In genomic region chr15:45376967-45377629, GRCh38 we compare ENCODE assay signal across 8 cellular contexts. TPM values are rescaled to one million over a fixed set of nuclear protein-coding genes. Genes with fewer than 3 reads are reported as not detected.
DNase-seq lines count a peak whose midpoint lies in the region; TF ChIP-seq lines count a peak whose summit lies in the region.

No MANE protein-coding gene starts in this region.

- no peak for TF ChIP-seq CTCF in neural progenitor cell (IDR thresholded peaks at IDR 0.05)

- H3K79me2 ChIP-seq in neural progenitor cell (ENCODE audit: low read depth): no peaks in the 10 kb centered on the region

- POLR2A ChIA-PET in HEK293T (lab: Yijun Ruan, JAX): interaction anchor here (1.1 kb wide), 1 partner anchor 9 kb away, joined by 3 read pairs; no protein-coding TSS in a partner anchor

- peaks cover 15% of the 10 kb centered on the region for H3K27me3 Mint-ChIP-seq in neural progenitor cell (ENCODE audit: insufficient read depth, low read depth)

- H3K27ac Mint-ChIP-seq in neural progenitor cell: no peak overlapping the region

- H3K9me3 Mint-ChIP-seq in neural progenitor cell: no peaks in the 10 kb centered on the region

- H3K27me3 ChIP-seq in BLaER1 (peaks cover 45% of the 10 kb centered on the region), duodenal mucosa (ENCODE audit: control insufficient read depth in 1 of 2, insufficient read depth in 2 of 2, low read length in 2 of 2) (no peaks in the 10 kb centered on the region), neural progenitor cell (peaks cover 67% of the 10 kb centered on the region)

- H4K20me1 ChIP-seq in BLaER1 (peaks cover 14% of the 10 kb centered on the region), neural progenitor cell (ENCODE audit: low read depth) (peaks cover 4% of the 10 kb centered on the region)

- DNase-seq in NCI-H446 (lab: John Stamatoyannopoulos, UW): peak; percentile 31 to 62
- no peak for DNase-seq in neural progenitor cell (ENCODE audit: low spot score)
- DNase-seq in stimulated activated CD4-positive, alpha-beta T cell treated with anti-CD3 and anti-CD28 coated beads, Interleukin-2, amount 100 ng/mL, for 24 hours: no peak
- DNase-seq in HEK293T (ENCODE audit: extremely low spot score): no peak
- no peak for DNase-seq in NCI-H526 treated with DMSO at 0.1 percent for 48 hours (lab: John Stamatoyannopoulos, UW)
- no peak for DNase-seq in activated CD4-positive, alpha-beta T cell treated with anti-CD3 and anti-CD28 coated beads, Interleukin-2, amount 50 U/mL, for 1 hour

- H3K36me3 ChIP-seq in BLaER1 (no peaks in the 10 kb centered on the region), duodenal mucosa (ENCODE audit: control insufficient read depth in 1 of 2, insufficient read depth in 2 of 2, low read length in 2 of 2) (peaks cover 0 to 5% of the 10 kb centered on the region in 2 donors), neural progenitor cell (no peaks in the 10 kb centered on the region)

- H2AFZ ChIP-seq in neural progenitor cell (replicated peaks): peak overlapping the region; percentile 96

- peak overlapping the region; percentile 72; the same call in 1 of the 2 replicates for H3K4me3 ChIP-seq in BLaER1
- H3K4me3 ChIP-seq in duodenal mucosa (ENCODE audit: low read depth in 1 of 2, low read length in 2 of 2): peak overlapping the region; percentile 74 to 75
- H3K4me3 ChIP-seq in neural progenitor cell: peak overlapping the region; percentile 80

- peaks cover 34% of the 10 kb centered on the region for H3K4me1 ChIP-seq in BLaER1
- H3K4me1 ChIP-seq in duodenal mucosa (ENCODE audit: control insufficient read depth in 1 of 2, insufficient read depth in 2 of 2, low read length in 2 of 2): peaks cover 38 to 40% of the 10 kb centered on the region in 2 donors
- peaks cover 9% of the 10 kb centered on the region for H3K4me1 ChIP-seq in neural progenitor cell

- peaks cover 21% of the 10 kb centered on the region for H3F3A ChIP-seq in neural progenitor cell (ENCODE audit: low read depth)

- CTCF ChIA-PET in HEK293T (lab: Yijun Ruan, JAX): no interaction called here

- H3K27ac ChIP-seq in BLaER1 (no peak overlapping the region), duodenal mucosa (ENCODE audit: low read depth, low read length) (peak overlapping the region; percentile 58), neural progenitor cell (no peak overlapping the region)

- H3K4me1 Mint-ChIP-seq in neural progenitor cell: peaks cover 21% of the 10 kb centered on the region

- H3K36me3 Mint-ChIP-seq in neural progenitor cell: no peaks in the 10 kb centered on the region

- H3K4me2 ChIP-seq in BLaER1 (peak overlapping the region; percentile 99), neural progenitor cell (peak overlapping the region; percentile 96)

- H3K9ac ChIP-seq in BLaER1: no peak overlapping the region
- H3K9ac ChIP-seq in duodenal mucosa (ENCODE audit: low read depth in 1 of 2, low read length in 2 of 2): peak overlapping the region; percentile 59 to 81
- H3K9ac ChIP-seq in neural progenitor cell: no peak overlapping the region

- peak overlapping the region; percentile 95 for H3K4me3 Mint-ChIP-seq in neural progenitor cell

- H3K9me3 ChIP-seq in BLaER1 (no peaks in the 10 kb centered on the region), duodenal mucosa (ENCODE audit: control insufficient read depth in 1 of 2, low read length in 2 of 2) (no peaks in the 10 kb centered on the region), neural progenitor cell (ENCODE audit: low read depth) (no peaks in the 10 kb centered on the region)

TF ChIP-seq in HEK293T, 16 proteins besides CTCF, POLR2A, EP300 and RAD21:
- TF ChIP-seq ARNT (IDR thresholded peaks at IDR 0.05): no peak
- no peak for TF ChIP-seq BHLHE40 (IDR thresholded peaks at IDR 0.05; ENCODE audit: borderline replicate concordance)
- TF ChIP-seq SUZ12 (IDR thresholded peaks at IDR 0.05): no peak
- TF ChIP-seq PKNOX1 (IDR thresholded peaks at IDR 0.05): no peak
- no peak for TF ChIP-seq CTBP1 (IDR thresholded peaks at IDR 0.05; ENCODE audit: borderline replicate concordance)
- no peak for TF ChIP-seq FOXA1 (IDR thresholded peaks at IDR 0.05)
- no peak for TF ChIP-seq HDGF (IDR thresholded peaks at IDR 0.05; ENCODE audit: borderline replicate concordance)
- no peak for TF ChIP-seq TARDBP (IDR thresholded peaks at IDR 0.05)
- no peak for TF ChIP-seq L3MBTL2 (conservative IDR thresholded peaks at IDR 0.05)
- no peak for TF ChIP-seq SP1 (IDR thresholded peaks at IDR 0.05)
- TF ChIP-seq NFRKB (IDR thresholded peaks at IDR 0.05): no peak

RNA-seq across cellular contexts. Expression of gene GATM, which starts 1.2 kb away (rescaled TPM):
- 21.3 and 21.4 TPM in 2 replicates for total RNA-seq in neural progenitor cell (ENCODE audit: low replicate concordance)

Comparison
In these comparisons a context has a peak if more than half of its experiments do, and no peak if none do; other contexts are left out.
1. H3K9ac ChIP-seq: peak in duodenal mucosa (2 of 2); none in BLaER1 (single experiment) and neural progenitor cell (single experiment).
2. DNase-seq: peak in NCI-H446 (2 of 2); none in neural progenitor cell (single experiment), stimulated activated CD4-positive, alpha-beta T cell treated with anti-CD3 and anti-CD28 coated beads, Interleukin-2, amount 100 ng/mL, for 24 hours (0 of 2), HEK293T (single experiment), NCI-H526 treated with DMSO at 0.1 percent for 48 hours (single experiment) and activated CD4-positive, alpha-beta T cell treated with anti-CD3 and anti-CD28 coated beads, Interleukin-2, amount 50 U/mL, for 1 hour (single experiment).
3. Peak in every context shown above with its lines, with median percentiles within 50 percentile points of each other: H3K4me3 ChIP-seq.